ENCODE assay signal across 16 cellular contexts in genomic region chr3:197539651-197540051, GRCh38. TPM values are rescaled to one million over a fixed set of nuclear protein-coding genes. Genes with fewer than 3 reads are reported as not detected.
DNase-seq lines count a peak whose midpoint lies in the region; ATAC-seq and TF ChIP-seq lines count a peak whose summit lies in the region.
"Had no signal": no experiment of that assay in that cellular context is flagged by ENCODE, and none has a peak within 500 bp of the region (broad histone marks: within the 10 kb centered on the region; RNA-seq: fewer than 3 reads in every experiment).

No MANE protein-coding gene starts in this region.

- no peak for DNase-seq in activated T-cell treated with anti-CD3 and anti-CD28 coated beads, Interleukin-2, amount 50 U/mL, for 72 hours
- no peak for DNase-seq in activated T-cell treated with anti-CD3 and anti-CD28 coated beads, Interleukin-2, amount 50 U/mL, for 48 hours
- DNase-seq in NCI-H526 (lab: John Stamatoyannopoulos, UW) = peak; percentile 87 to 89
- DNase-seq in hepatocyte (ENCODE audit: low spot score) = peak; percentile 63
- peak; percentile 74 for DNase-seq in transverse colon
- no peak for DNase-seq in mesenteric fat pad (ENCODE audit: low spot score)
- DNase-seq: activated T-cell treated with anti-CD3 and anti-CD28 coated beads, Interleukin-2, amount 50 U/mL, for 1 hour; aorta; DMS153; HFFc6; SK-N-SH; stimulated activated CD4-positive, alpha-beta T cell treated with anti-CD3 and anti-CD28 coated beads, Interleukin-12 subunit alpha, Interleukin-12 subunit beta, amount 100 ng/mL, for 4 hours; substantia nigra had no signal

- H3K36me3 Mint-ChIP-seq in activated T-cell treated with anti-CD3 and anti-CD28 coated beads, Interleukin-2, amount 50 U/mL, for 72 hours (ENCODE audit: insufficient read depth in 2 of 2) = peaks cover 2 to 23% of the 10 kb centered on the region in 2 donors

- no peaks in the 10 kb centered on the region for H3K9me3 Mint-ChIP-seq in activated T-cell treated with anti-CD3 and anti-CD28 coated beads, Interleukin-2, amount 50 U/mL, for 72 hours
- H3K9me3 Mint-ChIP-seq: HFFc6 had no signal

- H3K27ac ChIP-seq in hepatocyte (peak overlapping the region; percentile 57), transverse colon (peak overlapping the region; percentile 63 to 74 (median 67))

- WGBS in hepatocyte (ENCODE audit: low lambda C conversion rate, missing lambda C conversion rate) = 70% methylated on average over 6 of the region's 6 CpGs
- WGBS in transverse colon (ENCODE audit: low coverage in 1 of 2), 2 donors = 40 to 76% methylated on average over 1 to 6 of the region's 6 CpGs

- no peaks in the 10 kb centered on the region for H3K36me3 ChIP-seq in hepatocyte (replicated peaks; ENCODE audit: insufficient read depth, low read depth)
- peaks cover 0 to 10% (median 4%) of the 10 kb centered on the region in 4 donors for H3K36me3 ChIP-seq in transverse colon
- H3K36me3 ChIP-seq: neutrophil had no signal

- no peaks in the 10 kb centered on the region for H3K4me1 Mint-ChIP-seq in activated T-cell treated with anti-CD3 and anti-CD28 coated beads, Interleukin-2, amount 50 U/mL, for 72 hours (ENCODE audit: low read depth)

- no peaks in the 10 kb centered on the region for H4K20me1 ChIP-seq in hepatocyte (ENCODE audit: insufficient read depth, poor library complexity, severe bottlenecking)

- no peaks in the 10 kb centered on the region for H3K27me3 Mint-ChIP-seq in activated T-cell treated with anti-CD3 and anti-CD28 coated beads, Interleukin-2, amount 50 U/mL, for 72 hours (ENCODE audit: low read depth)

- no peak overlapping the region for H2AFZ ChIP-seq in hepatocyte

- H3K27ac Mint-ChIP-seq in activated T-cell treated with anti-CD3 and anti-CD28 coated beads, Interleukin-2, amount 50 U/mL, for 72 hours = peak overlapping the region; percentile 52
- H3K27ac Mint-ChIP-seq: HFFc6 had no signal

- in situ Hi-C loops in transverse colon (cut with MboI; ENCODE audit: low pct_ligation_motif_present in 1 of 4, low pct_unique_long_range_greater_than_20kb in 1 of 4, low sequenced_read_pairs in 3 of 4) = no loop called here

- TF ChIP-seq CTCF in hepatocyte (IDR thresholded peaks at IDR 0.05; ENCODE audit: poor library complexity) (no peak), transverse colon (IDR thresholded peaks at IDR 0.05) (no peak)

- no peak for TF ChIP-seq POLR2A in transverse colon (IDR thresholded peaks at IDR 0.05)

- no peak for TF ChIP-seq EP300 in transverse colon (IDR thresholded peaks at IDR 0.05; ENCODE audit: low read depth)

- no peaks in the 10 kb centered on the region for H3K9me3 ChIP-seq in hepatocyte (ENCODE audit: low read depth)
- H3K9me3 ChIP-seq in transverse colon = no peaks in the 10 kb centered on the region
- H3K9me3 ChIP-seq: neutrophil, SK-N-SH had no signal

- no peak overlapping the region for H3K4me3 Mint-ChIP-seq in activated T-cell treated with anti-CD3 and anti-CD28 coated beads, Interleukin-2, amount 50 U/mL, for 72 hours
- H3K4me3 Mint-ChIP-seq: HFFc6 had no signal

- H3K4me1 ChIP-seq in hepatocyte (ENCODE audit: insufficient read depth) = peaks cover 8% of the 10 kb centered on the region
- H3K4me1 ChIP-seq in transverse colon = peaks cover 0 to 7% (median 0%) of the 10 kb centered on the region in 4 donors

- no peaks in the 10 kb centered on the region for H3K27me3 ChIP-seq in hepatocyte
- H3K27me3 ChIP-seq in transverse colon = no peaks in the 10 kb centered on the region
- H3K27me3 ChIP-seq: neutrophil had no signal

- no peaks in the 10 kb centered on the region for H3K79me2 ChIP-seq in hepatocyte

- H3K4me3 ChIP-seq in hepatocyte = no peak overlapping the region
- no peak overlapping the region for H3K4me3 ChIP-seq in transverse colon

- no peaks in the 10 kb centered on the region for H3K9me2 ChIP-seq in hepatocyte (replicated peaks; ENCODE audit: insufficient read depth)
- H3K9me2 ChIP-seq: SK-N-SH had no signal

- intact Hi-C loops in transverse colon (cut with DNase I; ENCODE audit: low total_unique reads) = no loop called here

- no peak overlapping the region for H3K4me2 ChIP-seq in hepatocyte
- H3K4me2 ChIP-seq: SK-N-SH had no signal

- no peak for ATAC-seq in activated T-cell treated with anti-CD3 and anti-CD28 coated beads, Interleukin-2, amount 50 U/mL, for 72 hours (replicated peaks in 1 of 2)
- ATAC-seq in GM18907 (IDR thresholded peaks at IDR 0.05; ENCODE audit: unreplicated experiment) (no peak), HG03159 (IDR thresholded peaks at IDR 0.05; ENCODE audit: unreplicated experiment) (no peak)

RNA-seq across cellular contexts. Expression of gene BDH1, which starts 16.1 kb away (rescaled TPM):
- 10 to 100 TPM; 76.9 to 92.5 TPM for total RNA-seq in activated T-cell treated with anti-CD3 and anti-CD28 coated beads, Interleukin-2, amount 50 U/mL, for 72 hours
- total RNA-seq in hepatocyte = 62.9 and 64.2 TPM in 2 replicates
- polyA plus RNA-seq in hepatocyte = 40.3 and 61.8 TPM in 2 replicates
- 100 to 1,000 TPM; 127 to 258 (median 197) TPM for total RNA-seq in transverse colon
- total RNA-seq in mesenteric fat pad = 4.6 TPM

Comparison
In these comparisons a context has a peak if more than half of its experiments do, and no peak if none do; other contexts are left out.
1. DNase-seq: peak in NCI-H526 (2 of 2), hepatocyte (single experiment) and transverse colon (single experiment); none in activated T-cell treated with anti-CD3 and anti-CD28 coated beads, Interleukin-2, amount 50 U/mL, for 72 hours (0 of 2), activated T-cell treated with anti-CD3 and anti-CD28 coated beads, Interleukin-2, amount 50 U/mL, for 48 hours (0 of 2) and mesenteric fat pad (single experiment).
2. RNA of gene BDH1, which starts 16.1 kb away (total RNA-seq): 127 to 258 TPM in transverse colon, 76.9 to 92.5 TPM in activated T-cell treated with anti-CD3 and anti-CD28 coated beads, Interleukin-2, amount 50 U/mL, for 72 hours and 62.9 to 64.2 TPM in hepatocyte; 4.6 TPM in mesenteric fat pad (single experiment); every median in the first group is over 10 times any median in the second.